ENCODE assay signal across 11 cellular contexts in the genomic region with DNA sequence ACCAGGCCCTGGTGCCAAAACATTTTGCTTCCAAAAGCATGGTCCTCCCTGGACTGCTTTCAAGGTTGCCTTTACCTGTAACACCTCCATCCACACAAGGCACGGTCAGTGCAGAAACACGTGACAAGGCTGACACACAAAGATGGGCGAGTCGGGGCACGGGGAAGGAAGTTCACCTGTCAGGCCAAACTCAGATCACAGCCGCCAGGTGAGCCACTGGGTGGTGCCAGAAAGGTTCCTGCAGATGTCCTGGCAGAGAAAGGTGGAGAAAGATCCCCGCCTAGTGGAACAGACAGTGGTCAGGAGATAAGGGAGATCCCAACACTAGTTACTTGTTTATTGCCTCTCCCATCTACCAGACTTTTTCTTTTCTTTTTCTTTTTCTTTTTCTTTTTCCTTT.
DNase-seq lines count a peak whose midpoint lies in the region; ATAC-seq and TF ChIP-seq lines count a peak whose summit lies in the region.
"Had no signal": no experiment of that assay in that cellular context is flagged by ENCODE, and none has a peak within 500 bp of the region (broad histone marks: within the 10 kb centered on the region; RNA-seq: fewer than 3 reads in every experiment).

No MANE protein-coding gene starts in this region.

- H3K4me2 ChIP-seq in H9 (ENCODE audit: insufficient read depth, insufficient read length, low read length): no peak overlapping the region

- no peak overlapping the region for H3K27ac Mint-ChIP-seq in H9
- H3K27ac Mint-ChIP-seq: effector memory CD8-positive, alpha-beta T cell had no signal

- H3K36me3 Mint-ChIP-seq in H9 (ENCODE audit: insufficient read depth in 1 of 3, low read depth in 3 of 3): peaks cover 0 to 10% (median 0%) of the 10 kb centered on the region in 3 experiments; a peak in 3 of 7 replicates

- H3K4me1 ChIP-seq in A673 (ENCODE audit: insufficient read depth, low read length, poor library complexity, severe bottlenecking) (no peaks in the 10 kb centered on the region), H9 (ENCODE audit: insufficient read depth, low read length) (peaks cover 2% of the 10 kb centered on the region; the same call in 1 of the 2 replicates)
- H3K4me1 ChIP-seq: SJSA1 had no signal

- H3K14ac ChIP-seq in H9 (ENCODE audit: insufficient read depth, low read length): no peak overlapping the region

- no peak overlapping the region for H3K23ac ChIP-seq in H9 (ENCODE audit: insufficient read length, low read depth, low read length)

- peaks cover 2% of the 10 kb centered on the region; the same call in 1 of the 2 replicates for H3K27me3 Mint-ChIP-seq in H9 (ENCODE audit: low read depth)

- no peak overlapping the region for H2AK5ac ChIP-seq in H9 (ENCODE audit: insufficient read length, low read length)

- H3K79me2 ChIP-seq in H9 (ENCODE audit: insufficient read depth, low read length): no peaks in the 10 kb centered on the region

- H3K4me1 Mint-ChIP-seq in H9: peaks cover 6 to 10% of the 10 kb centered on the region in 2 experiments

- no peaks in the 10 kb centered on the region for H3K23me2 ChIP-seq in H9 (ENCODE audit: insufficient read length, low read depth, low read length, poor library complexity, severe bottlenecking)

- no CpG with 5 or more reads among the region's 7 CpGs for WGBS in H9 (ENCODE audit: extremely low coverage, insufficient read length, low lambda C conversion rate)

- no peak for ATAC-seq in GM18873 (IDR thresholded peaks at IDR 0.05; ENCODE audit: low FRiP score, unreplicated experiment)
- ATAC-seq in HG03139 (IDR thresholded peaks at IDR 0.05; ENCODE audit: unreplicated experiment): no peak
- ATAC-seq: effector memory CD8-positive, alpha-beta T cell had no signal

- no peak overlapping the region for H2BK120ac ChIP-seq in H9 (ENCODE audit: low read depth, low read length, poor library complexity, severe bottlenecking)

- peak; percentile 24; the same call in 1 of the 2 replicates for TF ChIP-seq CTCF in A673 (conservative IDR thresholded peaks at IDR 0.05; ENCODE audit: low read depth, low read length)
- TF ChIP-seq CTCF in H9 (conservative IDR thresholded peaks at IDR 0.05): peak; percentile 90
- TF ChIP-seq CTCF in GM13976 (IDR thresholded peaks at IDR 0.05; ENCODE audit: borderline replicate concordance, control extremely low read depth, extremely low read depth, insufficient read depth, missing control alignments): no peak

- intact Hi-C loops in A673 (cut with micrococcal nuclease; ENCODE audit: unreplicated experiment): loop anchor here (5.0 kb wide), 1 partner anchor 692 kb away; no protein-coding TSS in a partner anchor

- peaks cover 3 to 7% of the 10 kb centered on the region in 2 experiments for H3K9me3 Mint-ChIP-seq in H9
- H3K9me3 Mint-ChIP-seq: effector memory CD8-positive, alpha-beta T cell had no signal

- H3K4me3 Mint-ChIP-seq in H9: no peak overlapping the region
- H3K4me3 Mint-ChIP-seq: effector memory CD8-positive, alpha-beta T cell had no signal

- no peak overlapping the region for H2BK12ac ChIP-seq in H9 (ENCODE audit: insufficient read length, low read depth, low read length)

- DNase-seq in A673 (ENCODE audit: low spot score): peak; percentile 15
- DNase-seq in H9: peak; percentile 94
- DNase-seq in NCI-H82 (lab: John Stamatoyannopoulos, UW): peak; percentile 69
- peak; percentile 26 for DNase-seq in glomerular visceral epithelial cell (ENCODE audit: extremely low spot score)
- DNase-seq in activated CD4-positive, CD25-positive, alpha-beta regulatory T cell treated with anti-CD3 and anti-CD28 coated beads, Interleukin-2, amount 50 U/mL, for 72 hours: no peak
- no peak for DNase-seq in GM13976 (ENCODE audit: low spot score)
- DNase-seq: effector memory CD8-positive, alpha-beta T cell; stimulated activated CD4-positive, alpha-beta T cell treated with anti-CD3 and anti-CD28 coated beads, Interleukin-4, amount 100 ng/mL, for 4 hours had no signal

- POLR2A ChIA-PET in A673 (lab: Charles Lee; ENCODE audit: low non-redundant PET): no interaction called here

- H2BK15ac ChIP-seq in H9 (ENCODE audit: low read depth, low read length): no peak overlapping the region

- no peaks in the 10 kb centered on the region for H3K79me1 ChIP-seq in H9 (ENCODE audit: insufficient read depth, low read depth, low read length, poor library complexity, severe bottlenecking)

- no peak overlapping the region for H2AFZ ChIP-seq in H9 (ENCODE audit: low read length)

- BruUV-seq in A673 (replicated peaks; lab: Mats Ljungman, UMichigan): no TSS peak

- H3T11ph ChIP-seq in H9 (ENCODE audit: low read length): no peak overlapping the region

- H3K4me3 ChIP-seq in A673 (ENCODE audit: low read depth, low read length, poor library complexity, severe bottlenecking): no peak overlapping the region
- H3K4me3 ChIP-seq: SJSA1 had no signal

- no peak overlapping the region for H3K9ac ChIP-seq in H9 (ENCODE audit: extremely low read depth, insufficient read length, low read length)

- in situ Hi-C loops in GM13976 (cut with MboI; ENCODE audit: low sequenced_read_pairs, unreplicated experiment): no loop called here

- H2BK20ac ChIP-seq in H9 (ENCODE audit: low read depth, low read length, poor library complexity, severe bottlenecking): no peak overlapping the region

- H3K9me3 ChIP-seq in A673 (ENCODE audit: low read depth, low read length, poor library complexity, severe bottlenecking) (no peaks in the 10 kb centered on the region), H9 (ENCODE audit: control insufficient read depth, low read depth, low read length) (no peaks in the 10 kb centered on the region)
- H3K9me3 ChIP-seq: SJSA1 had no signal

- no peaks in the 10 kb centered on the region for H3K36me3 ChIP-seq in A673 (ENCODE audit: insufficient read depth, low read length, poor library complexity, severe bottlenecking)
- H3K36me3 ChIP-seq: SJSA1 had no signal

- no peaks in the 10 kb centered on the region for H4K20me1 ChIP-seq in H9 (ENCODE audit: control insufficient read depth, insufficient read depth, insufficient read length)

- no peak overlapping the region for H3K56ac ChIP-seq in H9 (ENCODE audit: insufficient read length, low read depth, low read length)

- no peak overlapping the region for H2BK5ac ChIP-seq in H9 (ENCODE audit: insufficient read length, low read length)

- no peak overlapping the region for H3K18ac ChIP-seq in H9 (ENCODE audit: insufficient read length, low read depth, low read length)

- H4K8ac ChIP-seq in H9 (replicated peaks; ENCODE audit: insufficient read length, low read depth, low read length): no peak overlapping the region

- H3K27ac ChIP-seq in A673 (ENCODE audit: low read depth, low read length, poor library complexity, severe bottlenecking) (no peak overlapping the region), H9 (ENCODE audit: insufficient read length, low read depth, low read length) (no peak overlapping the region)
- H3K27ac ChIP-seq: SJSA1 had no signal

- no peak overlapping the region for H4K91ac ChIP-seq in H9 (ENCODE audit: insufficient read length, low read depth, low read length)

- CTCF ChIA-PET in A673 (lab: Charles Lee): interaction anchor here (0.7 kb wide), 1 partner anchor 1509 kb away, joined by 6 read pairs; no protein-coding TSS in a partner anchor

- H3K4ac ChIP-seq in H9 (ENCODE audit: low read depth, low read length): no peak overlapping the region

- peaks cover 51% of the 10 kb centered on the region for H3K27me3 ChIP-seq in A673 (replicated peaks; ENCODE audit: insufficient read depth, low read depth, low read length, poor library complexity)
- no peaks in the 10 kb centered on the region for H3K27me3 ChIP-seq in H9 (ENCODE audit: insufficient read depth, low read length)

- no peak overlapping the region for H4K5ac ChIP-seq in H9 (ENCODE audit: insufficient read length, low read depth, low read length)

Comparison
In these comparisons a context has a peak if more than half of its experiments do, and no peak if none do; other contexts are left out.
1. DNase-seq: peak in A673 (single experiment), H9 (single experiment), NCI-H82 (single experiment) and glomerular visceral epithelial cell (single experiment); none in activated CD4-positive, CD25-positive, alpha-beta regulatory T cell treated with anti-CD3 and anti-CD28 coated beads, Interleukin-2, amount 50 U/mL, for 72 hours (single experiment) and GM13976 (single experiment).